In genomic region chrX:149161438-149162088, GRCh38 we compare ENCODE assay signal across 21 cellular contexts.
"Had no signal": no experiment of that assay in that cellular context is flagged by ENCODE, and none has a peak within 500 bp of the region (broad histone marks: within the 10 kb centered on the region; RNA-seq: fewer than 3 reads in every experiment).

No MANE protein-coding gene starts in this region.

- H3K27me3 Mint-ChIP-seq: activated naive CD8-positive, alpha-beta T cell treated with anti-CD3 and anti-CD28 coated beads, Interleukin-2, amount 10 ng/mL, durations not matched to agents 7 days and 5 days had no signal

- H3K36me3 Mint-ChIP-seq: activated CD4-positive, alpha-beta memory T cell treated with anti-CD3 and anti-CD28 coated beads for 36 hours; activated naive CD8-positive, alpha-beta T cell treated with anti-CD3 and anti-CD28 coated beads, Interleukin-2, amount 10 ng/mL, durations not matched to agents 7 days and 5 days; mesothelial cell of epicardium; natural killer cell treated with Interleukin-12 subunit alpha and Interleukin-12 subunit beta and Interleukin-15 and Interleukin-18, amount 100 ng/mL, for 72 hours had no signal

- H3K27ac Mint-ChIP-seq: activated B cell treated with CpG ODN at 0.5 μM for 24 hours; activated CD4-positive, alpha-beta memory T cell treated with anti-CD3 and anti-CD28 coated beads for 36 hours; activated naive CD8-positive, alpha-beta T cell treated with anti-CD3 and anti-CD28 coated beads, Interleukin-2, amount 10 ng/mL, durations not matched to agents 7 days and 5 days; mesothelial cell of epicardium; natural killer cell treated with Interleukin-12 subunit alpha and Interleukin-12 subunit beta and Interleukin-15 and Interleukin-18, amount 100 ng/mL, for 72 hours; T-helper 2 cell treated with Interferon-gamma antibody and Interleukin-4, amounts not matched to agents 5 μg/mL and 100 μg/mL, for 36 hours had no signal

- H3K4me3 ChIP-seq: body of pancreas, lower lobe of right lung, pancreas, right lobe of liver, smooth muscle cell, stomach, upper lobe of left lung had no signal

- DNase-seq: activated B cell treated with CpG ODN at 0.5 μM for 24 hours; activated CD4-positive, alpha-beta memory T cell treated with anti-CD3 and anti-CD28 coated beads for 36 hours; activated CD4-positive, alpha-beta T cell treated with anti-CD3 and anti-CD28 coated beads for 4 hours; activated naive CD4-positive, alpha-beta T cell treated with Interleukin-2 at 50 U/mL for 16 hours; activated naive CD8-positive, alpha-beta T cell treated with anti-CD3 and anti-CD28 coated beads, Interleukin-2, amount 10 ng/mL, durations not matched to agents 7 days and 5 days; activated T-cell treated with anti-CD3 and anti-CD28 coated beads for 4 hours; body of pancreas; foreskin melanocyte; glutamatergic neuron; hippocampal formation; islet precursor cell; lower lobe of right lung; right lobe of liver; stimulated activated CD4-positive, alpha-beta T cell treated with anti-CD3 and anti-CD28 coated beads, Interleukin-4, amount 100 ng/mL, for 1 hour; stomach had no signal

- ATAC-seq: body of pancreas; lower lobe of right lung; natural killer cell treated with Interleukin-12 subunit alpha and Interleukin-12 subunit beta and Interleukin-15 and Interleukin-18, amount 100 ng/mL, for 72 hours; pancreas; right lobe of liver had no signal

- H3K4me1 Mint-ChIP-seq: activated B cell treated with CpG ODN at 0.5 μM for 24 hours; activated naive CD8-positive, alpha-beta T cell treated with anti-CD3 and anti-CD28 coated beads, Interleukin-2, amount 10 ng/mL, durations not matched to agents 7 days and 5 days; mesothelial cell of epicardium had no signal

- H3K4me3 Mint-ChIP-seq: activated B cell treated with CpG ODN at 0.5 μM for 24 hours; activated CD4-positive, alpha-beta memory T cell treated with anti-CD3 and anti-CD28 coated beads for 36 hours; activated naive CD8-positive, alpha-beta T cell treated with anti-CD3 and anti-CD28 coated beads, Interleukin-2, amount 10 ng/mL, durations not matched to agents 7 days and 5 days; mesothelial cell of epicardium; natural killer cell treated with Interleukin-12 subunit alpha and Interleukin-12 subunit beta and Interleukin-15 and Interleukin-18, amount 100 ng/mL, for 72 hours; T-helper 2 cell treated with Interferon-gamma antibody and Interleukin-4, amounts not matched to agents 5 μg/mL and 100 μg/mL, for 36 hours had no signal

- H3K9me3 Mint-ChIP-seq: activated B cell treated with CpG ODN at 0.5 μM for 24 hours; activated CD4-positive, alpha-beta memory T cell treated with anti-CD3 and anti-CD28 coated beads for 36 hours had no signal
